ENCODE assay signal across 1 cellular context in genomic region chr5:74903165-74903787, GRCh38.
A peak's percentile ranks its signal among the peaks of the same experiment; 100 is the strongest.
TF ChIP-seq lines count a peak whose summit lies in the region.

No MANE protein-coding gene starts in this region.

TF ChIP-seq in HepG2, 621 proteins besides CTCF, POLR2A, EP300 and RAD21 (continued from another document and continues in another):
- no peak for TF ChIP-seq ZHX2 (IDR thresholded peaks at IDR 0.05; ENCODE audit: low read depth)
- no peak for TF ChIP-seq ZHX2 (CRISPR knock-in tag; IDR thresholded peaks at IDR 0.05; ENCODE audit: borderline replicate concordance)
- TF ChIP-seq DMAP1 (CRISPR knock-in tag; IDR thresholded peaks at IDR 0.05): no peak
- TF ChIP-seq NR2F2 (IDR thresholded peaks at IDR 0.05; ENCODE audit: borderline replicate concordance, low read depth): no peak
- no peak for TF ChIP-seq TARDBP (CRISPR knock-in tag; IDR thresholded peaks at IDR 0.05)
- no peak for TF ChIP-seq MTF2 (CRISPR knock-in tag; IDR thresholded peaks at IDR 0.05; ENCODE audit: borderline replicate concordance)
- TF ChIP-seq ZNF724P (CRISPR knock-in tag; IDR thresholded peaks at IDR 0.05; ENCODE audit: borderline replicate concordance): no peak
- TF ChIP-seq ZNF619 (CRISPR knock-in tag; IDR thresholded peaks at IDR 0.05): 0 out of 2 replicates have a peak, but pooled peaks have one; percentile 42
- TF ChIP-seq MXD1 (CRISPR knock-in tag; IDR thresholded peaks at IDR 0.05): no peak
- no peak for TF ChIP-seq ZBTB8A (CRISPR knock-in tag; IDR thresholded peaks at IDR 0.05; ENCODE audit: borderline replicate concordance, low read depth)
- TF ChIP-seq NR2F6 (IDR thresholded peaks at IDR 0.05): no peak
- TF ChIP-seq NR2F6 (CRISPR knock-in tag; IDR thresholded peaks at IDR 0.05): peak; percentile 31; the same call in 1 of the 2 replicates
- no peak for TF ChIP-seq JDP2 (CRISPR knock-in tag; IDR thresholded peaks at IDR 0.05; ENCODE audit: borderline replicate concordance)
- TF ChIP-seq PHF21A (CRISPR knock-in tag; IDR thresholded peaks at IDR 0.05): 0 out of 2 replicates have a peak, but pooled peaks have one; percentile 22
- TF ChIP-seq RBM39 (IDR thresholded peaks at IDR 0.05; ENCODE audit: low read depth, low read length, poor library complexity, severe bottlenecking): no peak
- TF ChIP-seq PTBP1 (IDR thresholded peaks at IDR 0.05; ENCODE audit: low read depth, low read length, poor library complexity, severe bottlenecking): no peak
- TF ChIP-seq BCL3 (CRISPR knock-in tag; IDR thresholded peaks at IDR 0.05): no peak
- peak; percentile 67; the same call in 1 of the 2 replicates for TF ChIP-seq HNF1B (CRISPR knock-in tag; IDR thresholded peaks at IDR 0.05)
- TF ChIP-seq HDAC1 (CRISPR knock-in tag; IDR thresholded peaks at IDR 0.05): no peak
- TF ChIP-seq TBX2 (CRISPR knock-in tag; IDR thresholded peaks at IDR 0.05; ENCODE audit: borderline replicate concordance): no peak
- TF ChIP-seq ZNF3 (CRISPR knock-in tag; IDR thresholded peaks at IDR 0.05): no peak
- no peak for TF ChIP-seq LCORL (IDR thresholded peaks at IDR 0.05)
- TF ChIP-seq LCORL (CRISPR knock-in tag; IDR thresholded peaks at IDR 0.05): peak; percentile 69
- 0 out of 2 replicates have a peak, but pooled peaks have one; percentile 26 for TF ChIP-seq ZSCAN12 (CRISPR knock-in tag; IDR thresholded peaks at IDR 0.05)
- no peak for TF ChIP-seq THYN1 (CRISPR knock-in tag; IDR thresholded peaks at IDR 0.05; ENCODE audit: borderline replicate concordance, low read depth)
- no peak for TF ChIP-seq GABPA (IDR thresholded peaks at IDR 0.05; ENCODE audit: low read depth, low read length)
- no peak for TF ChIP-seq GABPA (CRISPR knock-in tag; IDR thresholded peaks at IDR 0.05; ENCODE audit: low read depth)
- TF ChIP-seq MTERF4 (CRISPR knock-in tag; IDR thresholded peaks at IDR 0.05): no peak
- TF ChIP-seq SRSF4 (IDR thresholded peaks at IDR 0.05; ENCODE audit: low read depth, low read length, poor library complexity, severe bottlenecking): no peak
- TF ChIP-seq ZNF549 (CRISPR knock-in tag; IDR thresholded peaks at IDR 0.05): no peak
- TF ChIP-seq ERF (CRISPR knock-in tag; IDR thresholded peaks at IDR 0.05): peak; percentile 73; the same call in 1 of the 2 replicates
- no peak for TF ChIP-seq HOXD1 (CRISPR knock-in tag; IDR thresholded peaks at IDR 0.05)
- TF ChIP-seq ATF5 (CRISPR knock-in tag; IDR thresholded peaks at IDR 0.05; ENCODE audit: low read depth): no peak
- peak; percentile 54; the same call in 1 of the 2 replicates for TF ChIP-seq KDM2A (CRISPR knock-in tag; IDR thresholded peaks at IDR 0.05; ENCODE audit: borderline replicate concordance, low read depth)
- no peak for TF ChIP-seq TRIM22 (IDR thresholded peaks at IDR 0.05)
- TF ChIP-seq ZBTB43 (CRISPR knock-in tag; conservative IDR thresholded peaks at IDR 0.05): no peak
- peak; percentile 26; the same call in 1 of the 2 replicates for TF ChIP-seq FOXO1 (CRISPR knock-in tag; IDR thresholded peaks at IDR 0.05)
- TF ChIP-seq GTF3A (CRISPR knock-in tag; conservative IDR thresholded peaks at IDR 0.05): no peak
- TF ChIP-seq THAP8 (CRISPR knock-in tag; IDR thresholded peaks at IDR 0.05; ENCODE audit: borderline replicate concordance): no peak
- no peak for TF ChIP-seq ZBTB14 (CRISPR knock-in tag; IDR thresholded peaks at IDR 0.05)
- TF ChIP-seq NRL (CRISPR knock-in tag; IDR thresholded peaks at IDR 0.05; ENCODE audit: borderline replicate concordance): no peak
- no peak for TF ChIP-seq ZNF253 (CRISPR knock-in tag; IDR thresholded peaks at IDR 0.05; ENCODE audit: borderline replicate concordance)
- no peak for TF ChIP-seq AFF4 (CRISPR knock-in tag; IDR thresholded peaks at IDR 0.05)
